Comparison of ENCODE assay signal across 8 cellular contexts in the genomic region with DNA sequence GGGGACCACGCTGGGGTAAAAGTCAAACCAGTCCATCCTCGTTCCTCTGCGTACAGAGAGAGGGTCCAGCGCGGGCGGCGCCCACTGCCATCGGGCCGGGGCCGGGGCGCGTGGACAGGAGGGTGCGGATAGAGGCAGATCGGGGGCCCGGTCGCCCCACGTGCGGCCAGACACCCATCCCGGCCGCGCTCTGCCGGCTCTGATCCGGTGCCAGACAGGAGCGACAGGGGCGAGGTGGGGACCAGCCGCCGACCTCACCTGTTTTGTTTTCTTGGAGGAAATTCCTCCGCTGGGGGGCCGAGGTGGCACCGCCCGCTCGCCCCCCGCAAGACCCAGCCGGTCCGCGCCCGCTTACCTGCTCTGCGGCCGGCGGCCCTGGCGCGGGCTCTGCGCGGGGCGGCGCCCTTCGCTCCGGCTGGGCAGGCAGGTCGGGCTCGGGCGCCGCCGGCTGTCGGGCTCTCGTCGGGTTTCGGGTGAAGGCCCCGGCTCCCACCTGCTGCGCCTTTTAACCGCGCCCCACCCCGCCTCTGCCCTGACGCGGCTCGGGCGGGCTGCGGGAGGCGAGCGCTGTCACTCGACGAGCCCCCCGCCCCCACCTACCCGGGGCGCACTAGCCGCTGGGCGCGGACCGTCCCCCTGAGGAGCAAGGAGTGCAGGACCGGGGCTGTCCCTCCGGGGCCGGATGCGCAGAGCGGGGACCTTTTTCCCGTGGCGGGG. TPM values are rescaled to one million over a fixed set of nuclear protein-coding genes. Genes with fewer than 3 reads are reported as not detected.
DNase-seq lines count a peak whose midpoint lies in the region; ATAC-seq and TF ChIP-seq lines count a peak whose summit lies in the region.

TSS of gene GJB6 (minus strand) at position 481 of the 717 bp plus-strand sequence. CDS start 8,839 bp downstream, outside the sequence.

- H3K4me2 ChIP-seq in BLaER1, result peak within 1 kb of the TSS; percentile 43
- H3K4me2 ChIP-seq in mammary epithelial cell (ENCODE audit: insufficient read depth, low read depth, low read length), result peak within 1 kb of the TSS; percentile 83

- H4K20me1 ChIP-seq in BLaER1 (peaks cover 6% of the 10 kb centered on the region; the same call in 1 of the 2 replicates), mammary epithelial cell (ENCODE audit: insufficient read depth, low read length) (no peaks in the 10 kb centered on the region)

- H3K4me3 ChIP-seq in BLaER1 (peak within 1 kb of the TSS; percentile 46), mammary epithelial cell (replicated peaks in 1 of 3; ENCODE audit: insufficient read depth in 1 of 3, low read depth in 2 of 3, low read length in 3 of 3) (peak within 1 kb of the TSS; percentile 22 to 44 (median 26)), mesodermal cell (ENCODE audit: extremely low read depth, insufficient read depth, low read length, poor library complexity, severe bottlenecking) (peak within 1 kb of the TSS; percentile 16), upper lobe of right lung (peak within 1 kb of the TSS; percentile 31), uterus (no peak within 1 kb of the TSS), ovary (no peak within 1 kb of the TSS)

- H3K79me2 ChIP-seq in mammary epithelial cell (ENCODE audit: insufficient read depth, low read length), result no peaks in the 10 kb centered on the region

- H3K9ac ChIP-seq in BLaER1 (no peak within 1 kb of the TSS), mammary epithelial cell (ENCODE audit: insufficient read depth, low read length) (no peak within 1 kb of the TSS)

- CTCF ChIA-PET in mammary epithelial cell (lab: Charles Lee; ENCODE audit: low non-redundant PET), result no interaction called here

- H3K36me3 ChIP-seq in BLaER1, result no peaks in the 10 kb centered on the region
- H3K36me3 ChIP-seq in mammary epithelial cell (ENCODE audit: insufficient read depth, low read length), result no peaks in the 10 kb centered on the region
- no peaks in the 10 kb centered on the region for H3K36me3 ChIP-seq in mesodermal cell (ENCODE audit: control insufficient read depth, insufficient read depth, low read length)
- H3K36me3 ChIP-seq in upper lobe of right lung, result no peaks in the 10 kb centered on the region
- H3K36me3 ChIP-seq in uterus, result no peaks in the 10 kb centered on the region
- no peaks in the 10 kb centered on the region for H3K36me3 ChIP-seq in ovary

- intact Hi-C loops in mammary epithelial cell (cut with micrococcal nuclease), result no loop called here
- intact Hi-C loops in upper lobe of right lung (cut with DNase I), result no loop called here
- intact Hi-C loops in uterus (cut with DNase I; ENCODE audit: low total_unique reads), result no loop called here
- intact Hi-C loops in ovary (cut with DNase I), result no loop called here

- no peak for TF ChIP-seq CTCF in mammary epithelial cell (conservative IDR thresholded peaks at IDR 0.05 in 1 of 2, IDR thresholded peaks at IDR 0.05 in 1 of 2; ENCODE audit: extremely low read depth in 1 of 2, insufficient read depth in 1 of 2, low read depth in 1 of 2, low read length in 2 of 2)
- no peak for TF ChIP-seq CTCF in upper lobe of right lung (IDR thresholded peaks at IDR 0.05)
- no peak for TF ChIP-seq CTCF in uterus (IDR thresholded peaks at IDR 0.05)
- TF ChIP-seq CTCF in ovary (IDR thresholded peaks at IDR 0.05), result no peak

- ATAC-seq in upper lobe of right lung, result peak; percentile 76

- H3K4me1 ChIP-seq in BLaER1, result peaks cover 7% of the 10 kb centered on the region
- H3K4me1 ChIP-seq in mammary epithelial cell (ENCODE audit: insufficient read depth, low read length), result peaks cover 5% of the 10 kb centered on the region
- H3K4me1 ChIP-seq in mesodermal cell (ENCODE audit: control insufficient read depth, insufficient read depth, low read length, poor library complexity, severe bottlenecking), result peaks cover 3% of the 10 kb centered on the region
- peaks cover 12% of the 10 kb centered on the region for H3K4me1 ChIP-seq in upper lobe of right lung
- peaks cover 0 to 7% of the 10 kb centered on the region in 2 donors for H3K4me1 ChIP-seq in uterus
- peaks cover 2% of the 10 kb centered on the region for H3K4me1 ChIP-seq in ovary (ENCODE audit: insufficient read depth)

- H3K27me3 ChIP-seq in BLaER1 (peaks cover 46% of the 10 kb centered on the region), mammary epithelial cell (ENCODE audit: insufficient read depth, low read length) (peaks cover 12% of the 10 kb centered on the region), upper lobe of right lung (peaks cover 47% of the 10 kb centered on the region), uterus (peaks cover 0 to 21% of the 10 kb centered on the region in 2 donors), ovary (no peaks in the 10 kb centered on the region)

- in situ Hi-C loops in mammary epithelial cell (cut with MboI; ENCODE audit: low sequenced_read_pairs in 2 of 2), result no loop called here

- TF ChIP-seq EP300 in ovary (IDR thresholded peaks at IDR 0.05), result no peak

- TF ChIP-seq POLR2A in uterus (IDR thresholded peaks at IDR 0.05) (no peak), ovary (IDR thresholded peaks at IDR 0.05) (no peak)

- H3K27ac ChIP-seq in BLaER1, result no peak within 1 kb of the TSS
- no peak within 1 kb of the TSS for H3K27ac ChIP-seq in mammary epithelial cell (ENCODE audit: insufficient read depth, low read depth, low read length)
- no peak within 1 kb of the TSS for H3K27ac ChIP-seq in mesodermal cell (ENCODE audit: low read depth, low read length, severe bottlenecking)
- H3K27ac ChIP-seq in upper lobe of right lung, result no peak within 1 kb of the TSS
- no peak within 1 kb of the TSS for H3K27ac ChIP-seq in uterus
- H3K27ac ChIP-seq in ovary, result no peak within 1 kb of the TSS

- H3K9me3 ChIP-seq in BLaER1, result peaks cover 21% of the 10 kb centered on the region
- no peaks in the 10 kb centered on the region for H3K9me3 ChIP-seq in mammary epithelial cell (replicated peaks; ENCODE audit: insufficient read depth, low read length)
- no peaks in the 10 kb centered on the region for H3K9me3 ChIP-seq in mesodermal cell (ENCODE audit: control insufficient read depth, low read length)
- H3K9me3 ChIP-seq in upper lobe of right lung, result no peaks in the 10 kb centered on the region
- no peaks in the 10 kb centered on the region for H3K9me3 ChIP-seq in uterus
- no peaks in the 10 kb centered on the region for H3K9me3 ChIP-seq in ovary

- dilution Hi-C loops in mammary epithelial cell (cut with HindIII; ENCODE audit: low sequenced_read_pairs), result no loop called here

- DNase-seq in NCI-H69 (lab: John Stamatoyannopoulos, UW) (peak; percentile 4), mammary epithelial cell (peak; percentile 8), upper lobe of right lung (no peak), uterus (no peak), ovary (no peak), superior temporal gyrus (ENCODE audit: extremely low spot score) (no peak)

- BruUV-seq in mammary epithelial cell (replicated peaks; lab: Mats Ljungman, UMichigan), result no TSS peak

- peak within 1 kb of the TSS; percentile 77 for H2AFZ ChIP-seq in mammary epithelial cell (ENCODE audit: low read depth, low read length)

- 15% methylated on average over 13 of the region's 85 CpGs for WGBS in mammary epithelial cell (ENCODE audit: low coverage, missing lambda C conversion rate)
- 1 to 2% methylated on average over 50 to 65 of the region's 85 CpGs for WGBS in mesodermal cell (ENCODE audit: insufficient coverage in 2 of 2), 2 experiments
- WGBS in ovary, 3 donors, result 1 to 3% (median 2%) methylated on average over 57 to 85 of the region's 85 CpGs

RNA-seq across cellular contexts. Expression of gene GJB6, which starts in this region (rescaled TPM):
- 10 to 100 TPM in 1 of 2 donors, 1 to 10 TPM in 1; 2.1 to 27.5 TPM for total RNA-seq in mammary epithelial cell
- 1.4 TPM for polyA plus RNA-seq in mammary epithelial cell
- not detected for polyA minus RNA-seq in mammary epithelial cell
- not detected for polyA plus RNA-seq in mesodermal cell (2013, experiment 1 of 2)
- not detected for polyA plus RNA-seq in mesodermal cell (2013, experiment 2 of 2)
- total RNA-seq in upper lobe of right lung, result not detected
- total RNA-seq in uterus, result under 1 TPM in 1 of 4 donors, not detected in 3; 0.41 TPM
- not detected for total RNA-seq in ovary
- not detected for polyA plus RNA-seq in ovary

Comparison
In these comparisons a context has a peak if more than half of its experiments do, and no peak if none do; other contexts are left out.
1. Peak in ATAC-seq and H3K4me3 ChIP-seq in upper lobe of right lung; RNA of the gene not detected or under 1 TPM.
2. H3K4me3 ChIP-seq: peak in BLaER1 (single experiment), mammary epithelial cell (3 of 3) and mesodermal cell (single experiment); none in uterus (0 of 2) and ovary (single experiment).
3. DNase-seq: peak in NCI-H69 (single experiment) and mammary epithelial cell (single experiment); none in upper lobe of right lung (single experiment), uterus (0 of 2), ovary (0 of 5) and superior temporal gyrus (single experiment).